ENCODE assay signal across 1 cellular context in the genomic region with DNA sequence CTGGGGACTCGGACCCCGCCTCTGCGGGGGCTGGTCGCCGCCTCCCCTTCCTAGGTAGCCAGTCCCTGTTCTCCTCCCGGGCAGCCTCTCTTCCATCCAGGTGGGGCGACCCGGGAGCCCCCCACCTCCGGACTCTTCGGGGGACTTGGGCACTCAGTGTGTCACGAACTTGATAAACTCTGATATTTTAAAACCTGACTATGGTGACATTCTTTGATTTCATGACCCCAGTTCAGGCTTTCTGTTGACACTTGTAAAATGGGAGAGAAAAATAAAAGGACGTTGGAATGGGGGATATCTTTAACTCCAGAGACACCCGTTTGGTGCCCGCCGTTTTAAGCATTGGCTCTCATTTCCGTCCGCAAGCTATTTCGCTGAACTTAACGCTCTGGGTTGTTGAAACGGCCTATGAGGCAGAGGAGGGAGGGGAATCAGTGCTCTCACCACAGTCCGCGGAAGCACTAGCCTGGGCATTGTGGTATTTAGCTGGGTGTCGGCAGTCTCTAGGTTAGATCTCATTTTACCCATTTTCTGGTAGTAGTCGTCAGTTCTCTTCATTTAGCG.
A peak's percentile ranks its signal among the peaks of the same experiment; 100 is the strongest.
TF ChIP-seq lines count a peak whose summit lies in the region.

No MANE protein-coding gene starts in this region.

TF ChIP-seq in HEK293, 187 proteins besides CTCF, POLR2A, EP300 and RAD21 (continued from another document and continues in another):
- no peak for TF ChIP-seq ZNF16 (tag by site-specific recombination; IDR thresholded peaks at IDR 0.05; ENCODE audit: low read depth)
- TF ChIP-seq ZNF692 (tag by site-specific recombination; IDR thresholded peaks at IDR 0.05): peak; percentile 48; the same call in 1 of the 2 replicates
- no peak for TF ChIP-seq ZNF555 (tag by site-specific recombination; conservative IDR thresholded peaks at IDR 0.05)
- no peak for TF ChIP-seq ZNF843 (tag by site-specific recombination; IDR thresholded peaks at IDR 0.05)
- TF ChIP-seq, protein P1, sequence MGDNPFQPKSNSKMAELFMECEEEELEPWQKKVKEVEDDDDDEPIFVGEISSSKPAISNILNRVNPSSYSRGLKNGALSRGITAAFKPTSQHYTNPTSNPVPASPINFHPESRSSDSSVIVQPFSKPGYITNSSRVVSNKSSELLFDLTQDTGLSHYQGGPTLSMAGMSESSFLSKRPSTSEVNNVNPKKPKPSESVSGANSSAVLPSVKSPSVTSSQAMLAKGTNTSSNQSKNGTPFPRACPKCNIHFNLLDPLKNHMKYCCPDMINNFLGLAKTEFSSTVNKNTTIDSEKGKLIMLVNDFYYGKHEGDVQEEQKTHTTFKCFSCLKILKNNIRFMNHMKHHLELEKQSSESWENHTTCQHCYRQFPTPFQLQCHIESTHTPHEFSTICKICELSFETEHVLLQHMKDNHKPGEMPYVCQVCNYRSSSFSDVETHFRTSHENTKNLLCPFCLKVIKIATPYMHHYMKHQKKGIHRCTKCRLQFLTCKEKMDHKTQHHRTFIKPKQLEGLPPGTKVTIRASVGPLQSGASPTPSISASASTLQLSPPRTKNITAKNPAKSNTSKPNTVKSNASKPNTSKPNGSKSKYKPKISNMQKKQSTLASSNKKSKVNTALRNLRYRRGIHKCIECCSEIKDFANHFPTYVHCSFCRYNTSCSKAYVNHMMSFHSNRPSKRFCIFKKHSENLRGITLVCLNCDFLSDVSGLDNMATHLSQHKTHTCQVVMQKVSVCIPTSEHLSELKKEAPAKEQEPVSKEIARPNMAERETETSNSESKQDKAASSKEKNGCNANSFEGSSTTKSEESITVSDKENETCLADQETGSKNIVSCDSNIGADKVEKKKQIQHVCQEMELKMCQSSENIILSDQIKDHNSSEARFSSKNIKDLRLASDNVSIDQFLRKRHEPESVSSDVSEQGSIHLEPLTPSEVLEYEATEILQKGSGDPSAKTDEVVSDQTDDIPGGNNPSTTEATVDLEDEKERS (tag by site-specific recombination; IDR thresholded peaks at IDR 0.05): no peak
- TF ChIP-seq ZNF146 (tag by site-specific recombination; IDR thresholded peaks at IDR 0.05): no peak
- TF ChIP-seq, protein P2, sequence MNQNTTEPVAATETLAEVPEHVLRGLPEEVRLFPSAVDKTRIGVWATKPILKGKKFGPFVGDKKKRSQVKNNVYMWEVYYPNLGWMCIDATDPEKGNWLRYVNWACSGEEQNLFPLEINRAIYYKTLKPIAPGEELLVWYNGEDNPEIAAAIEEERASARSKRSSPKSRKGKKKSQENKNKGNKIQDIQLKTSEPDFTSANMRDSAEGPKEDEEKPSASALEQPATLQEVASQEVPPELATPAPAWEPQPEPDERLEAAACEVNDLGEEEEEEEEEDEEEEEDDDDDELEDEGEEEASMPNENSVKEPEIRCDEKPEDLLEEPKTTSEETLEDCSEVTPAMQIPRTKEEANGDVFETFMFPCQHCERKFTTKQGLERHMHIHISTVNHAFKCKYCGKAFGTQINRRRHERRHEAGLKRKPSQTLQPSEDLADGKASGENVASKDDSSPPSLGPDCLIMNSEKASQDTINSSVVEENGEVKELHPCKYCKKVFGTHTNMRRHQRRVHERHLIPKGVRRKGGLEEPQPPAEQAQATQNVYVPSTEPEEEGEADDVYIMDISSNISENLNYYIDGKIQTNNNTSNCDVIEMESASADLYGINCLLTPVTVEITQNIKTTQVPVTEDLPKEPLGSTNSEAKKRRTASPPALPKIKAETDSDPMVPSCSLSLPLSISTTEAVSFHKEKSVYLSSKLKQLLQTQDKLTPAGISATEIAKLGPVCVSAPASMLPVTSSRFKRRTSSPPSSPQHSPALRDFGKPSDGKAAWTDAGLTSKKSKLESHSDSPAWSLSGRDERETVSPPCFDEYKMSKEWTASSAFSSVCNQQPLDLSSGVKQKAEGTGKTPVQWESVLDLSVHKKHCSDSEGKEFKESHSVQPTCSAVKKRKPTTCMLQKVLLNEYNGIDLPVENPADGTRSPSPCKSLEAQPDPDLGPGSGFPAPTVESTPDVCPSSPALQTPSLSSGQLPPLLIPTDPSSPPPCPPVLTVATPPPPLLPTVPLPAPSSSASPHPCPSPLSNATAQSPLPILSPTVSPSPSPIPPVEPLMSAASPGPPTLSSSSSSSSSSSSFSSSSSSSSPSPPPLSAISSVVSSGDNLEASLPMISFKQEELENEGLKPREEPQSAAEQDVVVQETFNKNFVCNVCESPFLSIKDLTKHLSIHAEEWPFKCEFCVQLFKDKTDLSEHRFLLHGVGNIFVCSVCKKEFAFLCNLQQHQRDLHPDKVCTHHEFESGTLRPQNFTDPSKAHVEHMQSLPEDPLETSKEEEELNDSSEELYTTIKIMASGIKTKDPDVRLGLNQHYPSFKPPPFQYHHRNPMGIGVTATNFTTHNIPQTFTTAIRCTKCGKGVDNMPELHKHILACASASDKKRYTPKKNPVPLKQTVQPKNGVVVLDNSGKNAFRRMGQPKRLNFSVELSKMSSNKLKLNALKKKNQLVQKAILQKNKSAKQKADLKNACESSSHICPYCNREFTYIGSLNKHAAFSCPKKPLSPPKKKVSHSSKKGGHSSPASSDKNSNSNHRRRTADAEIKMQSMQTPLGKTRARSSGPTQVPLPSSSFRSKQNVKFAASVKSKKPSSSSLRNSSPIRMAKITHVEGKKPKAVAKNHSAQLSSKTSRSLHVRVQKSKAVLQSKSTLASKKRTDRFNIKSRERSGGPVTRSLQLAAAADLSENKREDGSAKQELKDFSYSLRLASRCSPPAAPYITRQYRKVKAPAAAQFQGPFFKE (tag by site-specific recombination; IDR thresholded peaks at IDR 0.05; ENCODE audit: borderline replicate concordance): no peak
- TF ChIP-seq, protein P3, sequence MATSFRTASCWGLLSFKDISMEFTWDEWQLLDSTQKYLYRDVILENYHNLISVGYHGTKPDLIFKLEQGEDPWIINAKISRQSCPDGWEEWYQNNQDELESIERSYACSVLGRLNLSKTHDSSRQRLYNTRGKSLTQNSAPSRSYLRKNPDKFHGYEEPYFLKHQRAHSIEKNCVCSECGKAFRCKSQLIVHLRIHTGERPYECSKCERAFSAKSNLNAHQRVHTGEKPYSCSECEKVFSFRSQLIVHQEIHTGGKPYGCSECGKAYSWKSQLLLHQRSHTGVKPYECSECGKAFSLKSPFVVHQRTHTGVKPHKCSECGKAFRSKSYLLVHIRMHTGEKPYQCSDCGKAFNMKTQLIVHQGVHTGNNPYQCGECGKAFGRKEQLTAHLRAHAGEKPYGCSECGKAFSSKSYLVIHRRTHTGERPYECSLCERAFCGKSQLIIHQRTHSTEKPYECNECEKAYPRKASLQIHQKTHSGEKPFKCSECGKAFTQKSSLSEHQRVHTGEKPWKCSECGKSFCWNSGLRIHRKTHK (tag by site-specific recombination; IDR thresholded peaks at IDR 0.05): no peak
- no peak for TF ChIP-seq ZNF280C (tag by site-specific recombination; IDR thresholded peaks at IDR 0.05)
- no peak for TF ChIP-seq ZBTB1 (tag by site-specific recombination; IDR thresholded peaks at IDR 0.05)
- TF ChIP-seq PRDM6 (tag by site-specific recombination; IDR thresholded peaks at IDR 0.05): no peak
- no peak for TF ChIP-seq SP2 (tag by site-specific recombination; IDR thresholded peaks at IDR 0.05)
- no peak for TF ChIP-seq ZNF391 (tag by site-specific recombination; IDR thresholded peaks at IDR 0.05; ENCODE audit: borderline replicate concordance, low read depth)
- TF ChIP-seq ZNF626 (tag by site-specific recombination; IDR thresholded peaks at IDR 0.05): no peak
- no peak for TF ChIP-seq SCRT2 (tag by site-specific recombination; IDR thresholded peaks at IDR 0.05)
- TF ChIP-seq SETDB1 (IDR thresholded peaks at IDR 0.05; ENCODE audit: insufficient read length, low read length): no peak
- TF ChIP-seq RBAK (tag by site-specific recombination; IDR thresholded peaks at IDR 0.05): no peak
- no peak for TF ChIP-seq ZFP41 (tag by site-specific recombination; IDR thresholded peaks at IDR 0.05; ENCODE audit: borderline replicate concordance)
- TF ChIP-seq ZNF791 (tag by site-specific recombination; IDR thresholded peaks at IDR 0.05): no peak
- TF ChIP-seq ZFHX2 (tag by site-specific recombination; conservative IDR thresholded peaks at IDR 0.05): no peak
- TF ChIP-seq ZNF133 (tag by site-specific recombination; IDR thresholded peaks at IDR 0.05): no peak
- TF ChIP-seq ZNF155 (tag by site-specific recombination; IDR thresholded peaks at IDR 0.05): no peak
- TF ChIP-seq ZNF560 (tag by site-specific recombination; IDR thresholded peaks at IDR 0.05; ENCODE audit: borderline replicate concordance): no peak
- no peak for TF ChIP-seq ZNF670 (tag by site-specific recombination; IDR thresholded peaks at IDR 0.05; ENCODE audit: low read depth)
- TF ChIP-seq ZNF654 (tag by site-specific recombination; IDR thresholded peaks at IDR 0.05; ENCODE audit: low read depth): no peak
- no peak for TF ChIP-seq ZNF645 (tag by site-specific recombination; IDR thresholded peaks at IDR 0.05)
- TF ChIP-seq PRDM4 (tag by site-specific recombination; IDR thresholded peaks at IDR 0.05): peak; percentile 83
- no peak for TF ChIP-seq ZNF311 (tag by site-specific recombination; IDR thresholded peaks at IDR 0.05; ENCODE audit: borderline replicate concordance)
- TF ChIP-seq ZNF138 (tag by site-specific recombination; IDR thresholded peaks at IDR 0.05; ENCODE audit: borderline replicate concordance): no peak
- TF ChIP-seq ZNF19 (tag by site-specific recombination; IDR thresholded peaks at IDR 0.05; ENCODE audit: low read depth): no peak
- no peak for TF ChIP-seq KLF16 (tag by site-specific recombination; IDR thresholded peaks at IDR 0.05)
- TF ChIP-seq ZNF768 (tag by site-specific recombination; IDR thresholded peaks at IDR 0.05): no peak
- no peak for TF ChIP-seq ZNF776 (tag by site-specific recombination; IDR thresholded peaks at IDR 0.05; ENCODE audit: borderline replicate concordance)
- TF ChIP-seq ZNF837 (tag by site-specific recombination; IDR thresholded peaks at IDR 0.05): no peak
- no peak for TF ChIP-seq ZNF10 (tag by site-specific recombination; IDR thresholded peaks at IDR 0.05)
- TF ChIP-seq ZSCAN23 (tag by site-specific recombination; IDR thresholded peaks at IDR 0.05): no peak
